1 cellular context compared by ENCODE assay signal in the genomic region with DNA sequence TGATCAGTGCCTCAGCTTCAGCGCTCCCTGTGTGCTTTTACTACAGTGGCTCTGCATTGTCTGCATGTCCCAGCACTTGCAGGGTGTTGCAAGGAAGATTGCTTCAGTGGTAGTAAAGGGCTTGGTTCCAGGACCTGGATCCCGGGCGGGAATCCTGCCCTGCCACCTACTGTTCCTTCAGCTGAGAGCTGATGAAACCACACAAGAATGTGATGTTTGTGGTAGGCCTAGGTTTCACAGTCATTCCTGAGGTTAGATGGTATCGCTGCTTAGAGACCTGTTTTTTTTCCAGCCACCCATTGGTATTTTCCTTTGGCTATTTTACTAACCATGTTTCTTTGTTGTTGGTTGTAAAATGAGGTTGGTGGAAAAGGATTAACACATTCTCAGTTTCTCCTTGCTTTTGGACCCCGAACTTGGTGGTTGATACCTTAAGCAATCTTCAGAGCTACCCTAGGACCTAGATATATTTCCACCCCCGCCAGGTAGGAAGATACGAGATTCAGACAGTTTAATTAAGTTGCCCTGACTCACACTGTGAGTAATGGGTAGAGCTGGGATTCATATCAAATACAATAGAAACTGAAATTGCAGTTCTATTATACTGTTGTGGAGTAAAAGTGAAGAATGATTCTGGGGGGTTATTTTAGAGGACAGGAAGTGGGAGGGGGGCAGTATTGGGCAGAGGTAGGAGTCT.
TF ChIP-seq lines count a peak whose summit lies in the region.

No MANE protein-coding gene starts in this region.

TF ChIP-seq in HepG2, 621 proteins besides CTCF, POLR2A, EP300 and RAD21 (continued from another document and continues in another):
- TF ChIP-seq ZSCAN25 (CRISPR knock-in tag; IDR thresholded peaks at IDR 0.05) (no peak), TEAD3 (CRISPR knock-in tag; optimal IDR thresholded peaks at IDR 0.05; ENCODE audit: borderline replicate concordance) (peak; percentile 79), TP53 (CRISPR knock-in tag; conservative IDR thresholded peaks at IDR 0.05) (no peak), ZNF317 (CRISPR knock-in tag; IDR thresholded peaks at IDR 0.05) (no peak), NCOA1 (CRISPR knock-in tag; IDR thresholded peaks at IDR 0.05) (no peak), ZNF331 (CRISPR knock-in tag; IDR thresholded peaks at IDR 0.05) (0 out of 2 replicates have a peak, but pooled peaks have one; percentile 11), MED13 (CRISPR knock-in tag; IDR thresholded peaks at IDR 0.05) (no peak), ZNF749 (CRISPR knock-in tag; IDR thresholded peaks at IDR 0.05; ENCODE audit: borderline replicate concordance) (no peak), GPN1 (CRISPR knock-in tag; IDR thresholded peaks at IDR 0.05; ENCODE audit: borderline replicate concordance) (no peak), ZNF614 (CRISPR knock-in tag; IDR thresholded peaks at IDR 0.05; ENCODE audit: borderline replicate concordance) (0 out of 2 replicates have a peak, but pooled peaks have one; percentile 25), ZNF180 (CRISPR knock-in tag; IDR thresholded peaks at IDR 0.05; ENCODE audit: borderline replicate concordance, low read depth) (no peak), HDAC1 (CRISPR knock-in tag; IDR thresholded peaks at IDR 0.05) (no peak), ZNF282 (IDR thresholded peaks at IDR 0.05; ENCODE audit: partially characterized antibody) (no peak), JDP2 (CRISPR knock-in tag; IDR thresholded peaks at IDR 0.05; ENCODE audit: borderline replicate concordance) (no peak), ARNT (IDR thresholded peaks at IDR 0.05) (no peak), ZNF10 (CRISPR knock-in tag; IDR thresholded peaks at IDR 0.05; ENCODE audit: borderline replicate concordance, low read depth) (no peak), SAP130 (CRISPR knock-in tag; IDR thresholded peaks at IDR 0.05; ENCODE audit: low read depth) (0 out of 2 replicates have a peak, but pooled peaks have one; percentile 34), ZFYVE20 (CRISPR knock-in tag; IDR thresholded peaks at IDR 0.05; ENCODE audit: borderline replicate concordance, low read depth) (no peak), ELF1 (CRISPR knock-in tag; IDR thresholded peaks at IDR 0.05) (no peak), TAF1 (CRISPR knock-in tag; IDR thresholded peaks at IDR 0.05) (no peak), ZNF782 (CRISPR knock-in tag; IDR thresholded peaks at IDR 0.05; ENCODE audit: borderline replicate concordance) (no peak), TMF1 (CRISPR knock-in tag; IDR thresholded peaks at IDR 0.05; ENCODE audit: low read depth) (no peak), SUZ12 (IDR thresholded peaks at IDR 0.05; ENCODE audit: low read depth, low read length) (no peak), FOXO1 (CRISPR knock-in tag; IDR thresholded peaks at IDR 0.05) (no peak), FOXA1 (IDR thresholded peaks at IDR 0.05) (no peak), FOXA1 (CRISPR knock-in tag; IDR thresholded peaks at IDR 0.05) (0 out of 2 replicates have a peak, but pooled peaks have one; percentile 26), MEIS2 (CRISPR knock-in tag; IDR thresholded peaks at IDR 0.05) (no peak)
- TF ChIP-seq, protein P1, sequence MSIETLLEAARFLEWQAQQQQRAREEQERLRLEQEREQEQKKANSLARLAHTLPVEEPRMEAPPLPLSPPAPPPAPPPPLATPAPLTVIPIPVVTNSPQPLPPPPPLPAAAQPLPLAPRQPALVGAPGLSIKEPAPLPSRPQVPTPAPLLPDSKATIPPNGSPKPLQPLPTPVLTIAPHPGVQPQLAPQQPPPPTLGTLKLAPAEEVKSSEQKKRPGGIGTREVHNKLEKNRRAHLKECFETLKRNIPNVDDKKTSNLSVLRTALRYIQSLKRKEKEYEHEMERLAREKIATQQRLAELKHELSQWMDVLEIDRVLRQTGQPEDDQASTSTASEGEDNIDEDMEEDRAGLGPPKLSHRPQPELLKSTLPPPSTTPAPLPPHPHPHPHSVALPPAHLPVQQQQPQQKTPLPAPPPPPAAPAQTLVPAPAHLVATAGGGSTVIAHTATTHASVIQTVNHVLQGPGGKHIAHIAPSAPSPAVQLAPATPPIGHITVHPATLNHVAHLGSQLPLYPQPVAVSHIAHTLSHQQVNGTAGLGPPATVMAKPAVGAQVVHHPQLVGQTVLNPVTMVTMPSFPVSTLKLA (IDR thresholded peaks at IDR 0.05), result no peak
- TF ChIP-seq, protein P2, sequence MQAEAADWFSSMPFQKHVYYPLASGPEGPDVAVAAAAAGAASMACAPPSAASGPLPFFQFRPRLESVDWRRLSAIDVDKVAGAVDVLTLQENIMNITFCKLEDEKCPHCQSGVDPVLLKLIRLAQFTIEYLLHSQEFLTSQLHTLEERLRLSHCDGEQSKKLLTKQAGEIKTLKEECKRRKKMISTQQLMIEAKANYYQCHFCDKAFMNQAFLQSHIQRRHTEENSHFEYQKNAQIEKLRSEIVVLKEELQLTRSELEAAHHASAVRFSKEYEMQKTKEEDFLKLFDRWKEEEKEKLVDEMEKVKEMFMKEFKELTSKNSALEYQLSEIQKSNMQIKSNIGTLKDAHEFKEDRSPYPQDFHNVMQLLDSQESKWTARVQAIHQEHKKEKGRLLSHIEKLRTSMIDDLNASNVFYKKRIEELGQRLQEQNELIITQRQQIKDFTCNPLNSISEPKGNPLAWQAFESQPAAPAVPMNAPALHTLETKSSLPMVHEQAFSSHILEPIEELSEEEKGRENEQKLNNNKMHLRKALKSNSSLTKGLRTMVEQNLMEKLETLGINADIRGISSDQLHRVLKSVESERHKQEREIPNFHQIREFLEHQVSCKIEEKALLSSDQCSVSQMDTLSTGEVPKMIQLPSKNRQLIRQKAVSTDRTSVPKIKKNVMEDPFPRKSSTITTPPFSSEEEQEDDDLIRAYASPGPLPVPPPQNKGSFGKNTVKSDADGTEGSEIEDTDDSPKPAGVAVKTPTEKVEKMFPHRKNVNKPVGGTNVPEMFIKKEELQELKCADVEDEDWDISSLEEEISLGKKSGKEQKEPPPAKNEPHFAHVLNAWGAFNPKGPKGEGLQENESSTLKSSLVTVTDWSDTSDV (CRISPR knock-in tag; IDR thresholded peaks at IDR 0.05), result no peak
- TF ChIP-seq, protein P3, sequence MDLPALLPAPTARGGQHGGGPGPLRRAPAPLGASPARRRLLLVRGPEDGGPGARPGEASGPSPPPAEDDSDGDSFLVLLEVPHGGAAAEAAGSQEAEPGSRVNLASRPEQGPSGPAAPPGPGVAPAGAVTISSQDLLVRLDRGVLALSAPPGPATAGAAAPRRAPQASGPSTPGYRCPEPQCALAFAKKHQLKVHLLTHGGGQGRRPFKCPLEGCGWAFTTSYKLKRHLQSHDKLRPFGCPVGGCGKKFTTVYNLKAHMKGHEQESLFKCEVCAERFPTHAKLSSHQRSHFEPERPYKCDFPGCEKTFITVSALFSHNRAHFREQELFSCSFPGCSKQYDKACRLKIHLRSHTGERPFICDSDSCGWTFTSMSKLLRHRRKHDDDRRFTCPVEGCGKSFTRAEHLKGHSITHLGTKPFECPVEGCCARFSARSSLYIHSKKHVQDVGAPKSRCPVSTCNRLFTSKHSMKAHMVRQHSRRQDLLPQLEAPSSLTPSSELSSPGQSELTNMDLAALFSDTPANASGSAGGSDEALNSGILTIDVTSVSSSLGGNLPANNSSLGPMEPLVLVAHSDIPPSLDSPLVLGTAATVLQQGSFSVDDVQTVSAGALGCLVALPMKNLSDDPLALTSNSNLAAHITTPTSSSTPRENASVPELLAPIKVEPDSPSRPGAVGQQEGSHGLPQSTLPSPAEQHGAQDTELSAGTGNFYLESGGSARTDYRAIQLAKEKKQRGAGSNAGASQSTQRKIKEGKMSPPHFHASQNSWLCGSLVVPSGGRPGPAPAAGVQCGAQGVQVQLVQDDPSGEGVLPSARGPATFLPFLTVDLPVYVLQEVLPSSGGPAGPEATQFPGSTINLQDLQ (CRISPR knock-in tag; IDR thresholded peaks at IDR 0.05), result no peak
- TF ChIP-seq, protein P4, sequence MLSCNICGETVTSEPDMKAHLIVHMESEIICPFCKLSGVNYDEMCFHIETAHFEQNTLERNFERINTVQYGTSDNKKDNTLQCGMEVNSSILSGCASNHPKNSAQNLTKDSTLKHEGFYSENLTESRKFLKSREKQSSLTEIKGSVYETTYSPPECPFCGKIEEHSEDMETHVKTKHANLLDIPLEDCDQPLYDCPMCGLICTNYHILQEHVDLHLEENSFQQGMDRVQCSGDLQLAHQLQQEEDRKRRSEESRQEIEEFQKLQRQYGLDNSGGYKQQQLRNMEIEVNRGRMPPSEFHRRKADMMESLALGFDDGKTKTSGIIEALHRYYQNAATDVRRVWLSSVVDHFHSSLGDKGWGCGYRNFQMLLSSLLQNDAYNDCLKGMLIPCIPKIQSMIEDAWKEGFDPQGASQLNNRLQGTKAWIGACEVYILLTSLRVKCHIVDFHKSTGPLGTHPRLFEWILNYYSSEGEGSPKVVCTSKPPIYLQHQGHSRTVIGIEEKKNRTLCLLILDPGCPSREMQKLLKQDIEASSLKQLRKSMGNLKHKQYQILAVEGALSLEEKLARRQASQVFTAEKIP (CRISPR knock-in tag; IDR thresholded peaks at IDR 0.05; ENCODE audit: borderline replicate concordance), result no peak
- TF ChIP-seq, protein P5, sequence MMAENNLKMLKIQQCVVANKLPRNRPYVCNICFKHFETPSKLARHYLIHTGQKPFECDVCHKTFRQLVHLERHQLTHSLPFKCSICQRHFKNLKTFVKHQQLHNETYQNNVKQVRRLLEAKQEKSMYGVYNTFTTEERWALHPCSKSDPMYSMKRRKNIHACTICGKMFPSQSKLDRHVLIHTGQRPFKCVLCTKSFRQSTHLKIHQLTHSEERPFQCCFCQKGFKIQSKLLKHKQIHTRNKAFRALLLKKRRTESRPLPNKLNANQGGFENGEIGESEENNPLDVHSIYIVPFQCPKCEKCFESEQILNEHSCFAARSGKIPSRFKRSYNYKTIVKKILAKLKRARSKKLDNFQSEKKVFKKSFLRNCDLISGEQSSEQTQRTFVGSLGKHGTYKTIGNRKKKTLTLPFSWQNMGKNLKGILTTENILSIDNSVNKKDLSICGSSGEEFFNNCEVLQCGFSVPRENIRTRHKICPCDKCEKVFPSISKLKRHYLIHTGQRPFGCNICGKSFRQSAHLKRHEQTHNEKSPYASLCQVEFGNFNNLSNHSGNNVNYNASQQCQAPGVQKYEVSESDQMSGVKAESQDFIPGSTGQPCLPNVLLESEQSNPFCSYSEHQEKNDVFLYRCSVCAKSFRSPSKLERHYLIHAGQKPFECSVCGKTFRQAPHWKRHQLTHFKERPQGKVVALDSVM (CRISPR knock-in tag; IDR thresholded peaks at IDR 0.05), result no peak
- TF ChIP-seq, protein P6, sequence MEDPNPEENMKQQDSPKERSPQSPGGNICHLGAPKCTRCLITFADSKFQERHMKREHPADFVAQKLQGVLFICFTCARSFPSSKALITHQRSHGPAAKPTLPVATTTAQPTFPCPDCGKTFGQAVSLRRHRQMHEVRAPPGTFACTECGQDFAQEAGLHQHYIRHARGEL (CRISPR knock-in tag; IDR thresholded peaks at IDR 0.05), result no peak
- TF ChIP-seq, protein P7, sequence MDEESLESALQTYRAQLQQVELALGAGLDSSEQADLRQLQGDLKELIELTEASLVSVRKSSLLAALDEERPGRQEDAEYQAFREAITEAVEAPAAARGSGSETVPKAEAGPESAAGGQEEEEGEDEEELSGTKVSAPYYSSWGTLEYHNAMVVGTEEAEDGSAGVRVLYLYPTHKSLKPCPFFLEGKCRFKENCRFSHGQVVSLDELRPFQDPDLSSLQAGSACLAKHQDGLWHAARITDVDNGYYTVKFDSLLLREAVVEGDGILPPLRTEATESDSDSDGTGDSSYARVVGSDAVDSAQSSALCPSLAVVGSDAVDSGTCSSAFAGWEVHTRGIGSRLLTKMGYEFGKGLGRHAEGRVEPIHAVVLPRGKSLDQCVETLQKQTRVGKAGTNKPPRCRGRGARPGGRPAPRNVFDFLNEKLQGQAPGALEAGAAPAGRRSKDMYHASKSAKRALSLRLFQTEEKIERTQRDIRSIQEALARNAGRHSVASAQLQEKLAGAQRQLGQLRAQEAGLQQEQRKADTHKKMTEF (CRISPR knock-in tag; IDR thresholded peaks at IDR 0.05), result no peak
- TF ChIP-seq, protein P8, sequence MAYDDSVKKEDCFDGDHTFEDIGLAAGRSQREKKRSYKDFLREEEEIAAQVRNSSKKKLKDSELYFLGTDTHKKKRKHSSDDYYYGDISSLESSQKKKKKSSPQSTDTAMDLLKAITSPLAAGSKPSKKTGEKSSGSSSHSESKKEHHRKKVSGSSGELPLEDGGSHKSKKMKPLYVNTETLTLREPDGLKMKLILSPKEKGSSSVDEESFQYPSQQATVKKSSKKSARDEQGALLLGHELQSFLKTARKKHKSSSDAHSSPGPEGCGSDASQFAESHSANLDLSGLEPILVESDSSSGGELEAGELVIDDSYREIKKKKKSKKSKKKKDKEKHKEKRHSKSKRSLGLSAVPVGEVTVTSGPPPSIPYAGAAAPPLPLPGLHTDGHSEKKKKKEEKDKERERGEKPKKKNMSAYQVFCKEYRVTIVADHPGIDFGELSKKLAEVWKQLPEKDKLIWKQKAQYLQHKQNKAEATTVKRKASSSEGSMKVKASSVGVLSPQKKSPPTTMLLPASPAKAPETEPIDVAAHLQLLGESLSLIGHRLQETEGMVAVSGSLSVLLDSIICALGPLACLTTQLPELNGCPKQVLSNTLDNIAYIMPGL (CRISPR knock-in tag; IDR thresholded peaks at IDR 0.05; ENCODE audit: borderline replicate concordance in 1 of 2, low read depth in 1 of 2), result no peak
- TF ChIP-seq, protein P9, sequence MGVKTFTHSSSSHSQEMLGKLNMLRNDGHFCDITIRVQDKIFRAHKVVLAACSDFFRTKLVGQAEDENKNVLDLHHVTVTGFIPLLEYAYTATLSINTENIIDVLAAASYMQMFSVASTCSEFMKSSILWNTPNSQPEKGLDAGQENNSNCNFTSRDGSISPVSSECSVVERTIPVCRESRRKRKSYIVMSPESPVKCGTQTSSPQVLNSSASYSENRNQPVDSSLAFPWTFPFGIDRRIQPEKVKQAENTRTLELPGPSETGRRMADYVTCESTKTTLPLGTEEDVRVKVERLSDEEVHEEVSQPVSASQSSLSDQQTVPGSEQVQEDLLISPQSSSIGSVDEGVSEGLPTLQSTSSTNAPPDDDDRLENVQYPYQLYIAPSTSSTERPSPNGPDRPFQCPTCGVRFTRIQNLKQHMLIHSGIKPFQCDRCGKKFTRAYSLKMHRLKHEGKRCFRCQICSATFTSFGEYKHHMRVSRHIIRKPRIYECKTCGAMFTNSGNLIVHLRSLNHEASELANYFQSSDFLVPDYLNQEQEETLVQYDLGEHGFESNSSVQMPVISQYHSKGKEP (CRISPR knock-in tag; IDR thresholded peaks at IDR 0.05), result no peak
- TF ChIP-seq, protein P10, sequence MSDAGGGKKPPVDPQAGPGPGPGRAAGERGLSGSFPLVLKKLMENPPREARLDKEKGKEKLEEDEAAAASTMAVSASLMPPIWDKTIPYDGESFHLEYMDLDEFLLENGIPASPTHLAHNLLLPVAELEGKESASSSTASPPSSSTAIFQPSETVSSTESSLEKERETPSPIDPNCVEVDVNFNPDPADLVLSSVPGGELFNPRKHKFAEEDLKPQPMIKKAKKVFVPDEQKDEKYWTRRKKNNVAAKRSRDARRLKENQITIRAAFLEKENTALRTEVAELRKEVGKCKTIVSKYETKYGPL (CRISPR knock-in tag; IDR thresholded peaks at IDR 0.05), result no peak
- TF ChIP-seq, protein P11, sequence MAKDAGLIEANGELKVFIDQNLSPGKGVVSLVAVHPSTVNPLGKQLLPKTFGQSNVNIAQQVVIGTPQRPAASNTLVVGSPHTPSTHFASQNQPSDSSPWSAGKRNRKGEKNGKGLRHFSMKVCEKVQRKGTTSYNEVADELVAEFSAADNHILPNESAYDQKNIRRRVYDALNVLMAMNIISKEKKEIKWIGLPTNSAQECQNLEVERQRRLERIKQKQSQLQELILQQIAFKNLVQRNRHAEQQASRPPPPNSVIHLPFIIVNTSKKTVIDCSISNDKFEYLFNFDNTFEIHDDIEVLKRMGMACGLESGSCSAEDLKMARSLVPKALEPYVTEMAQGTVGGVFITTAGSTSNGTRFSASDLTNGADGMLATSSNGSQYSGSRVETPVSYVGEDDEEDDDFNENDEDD (CRISPR knock-in tag; IDR thresholded peaks at IDR 0.05; ENCODE audit: borderline replicate concordance), result peak; percentile 21; the same call in 1 of the 2 replicates
- TF ChIP-seq, protein P12, sequence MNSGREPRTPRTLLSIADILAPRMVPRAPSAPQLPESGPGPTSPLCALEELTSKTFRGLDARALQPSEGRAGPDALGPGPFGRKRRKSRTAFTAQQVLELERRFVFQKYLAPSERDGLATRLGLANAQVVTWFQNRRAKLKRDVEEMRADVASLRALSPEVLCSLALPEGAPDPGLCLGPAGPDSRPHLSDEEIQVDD (CRISPR knock-in tag; IDR thresholded peaks at IDR 0.05; ENCODE audit: borderline replicate concordance), result no peak
